In the genomic region with DNA sequence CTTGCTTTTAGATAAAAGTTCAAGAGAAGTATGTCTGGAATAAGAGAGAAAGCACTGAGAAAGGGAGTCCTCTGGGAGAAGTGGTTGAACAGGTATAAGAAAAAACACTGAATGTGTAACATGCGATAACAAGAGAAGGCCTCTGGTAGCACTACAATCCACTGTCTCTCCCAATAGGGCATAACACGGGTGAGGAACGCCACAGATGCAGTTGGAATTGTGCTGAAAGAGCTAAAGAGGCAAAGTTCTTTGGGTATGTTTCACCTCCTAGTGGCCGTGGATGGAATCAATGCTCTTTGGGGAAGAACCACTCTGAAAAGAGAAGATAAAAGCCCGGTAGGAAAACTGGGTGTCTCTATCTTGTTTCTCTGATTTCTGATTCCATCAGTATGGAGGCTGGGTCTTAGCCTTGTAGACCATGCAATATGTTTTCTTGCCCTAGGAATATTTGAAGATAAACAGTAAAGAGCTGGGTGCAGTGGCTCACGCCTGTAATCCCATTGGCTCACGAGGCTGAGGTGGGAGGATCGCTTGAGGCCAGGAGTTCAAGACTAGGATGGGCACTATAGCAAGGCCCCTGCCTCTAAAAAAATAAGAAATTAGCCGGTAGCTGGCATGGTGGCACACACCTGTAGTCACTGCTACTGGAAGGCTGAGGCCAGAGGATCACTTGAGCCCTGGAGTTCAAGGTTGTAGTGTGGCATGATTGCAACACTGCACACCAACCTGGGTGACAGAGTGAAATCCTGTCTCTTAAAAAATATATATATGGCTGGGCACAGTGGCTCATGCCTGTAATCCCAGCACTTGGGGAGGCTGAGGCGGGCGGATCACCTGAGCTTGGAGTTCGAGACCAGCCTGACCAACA, we compare ENCODE assay signal across 8 cellular contexts. TPM values are rescaled to one million over a fixed set of nuclear protein-coding genes. Genes with fewer than 3 reads are reported as not detected.
DNase-seq lines count a peak whose midpoint lies in the region; ATAC-seq, FAIRE-seq and TF ChIP-seq lines count a peak whose summit lies in the region.
"Had no signal": no experiment of that assay in that cellular context is flagged by ENCODE, and none has a peak within 500 bp of the region (broad histone marks: within the 10 kb centered on the region; RNA-seq: fewer than 3 reads in every experiment).

No MANE protein-coding gene starts in this region.

- intact Hi-C loops in MCF 10A (cut with micrococcal nuclease): loop anchor here (10.0 kb wide), 1 partner anchor 256 kb away; no protein-coding TSS in a partner anchor

- BruUV-seq in MCF 10A (replicated peaks; lab: Mats Ljungman, UMichigan): no TSS peak

- no peaks in the 10 kb centered on the region for H3K27me3 Mint-ChIP-seq in MCF 10A (ENCODE audit: insufficient read depth, unreplicated experiment)
- H3K27me3 Mint-ChIP-seq: dendritic cell treated with granulocyte-macrophage colony-stimulating factor and Interleukin-4, amounts not matched to agents 40 ng/mL and 50 ng/mL, for 4 days had no signal

- H3K36me3 ChIP-seq in HUES48 (ENCODE audit: control insufficient read depth, insufficient read depth, low read length) (peaks cover 77% of the 10 kb centered on the region), RWPE2 (ENCODE audit: low read depth) (peaks cover 68% of the 10 kb centered on the region), keratinocyte (ENCODE audit: control insufficient read depth in 2 of 2, extremely low read depth in 1 of 2, insufficient read depth in 2 of 2, low read length in 2 of 2) (peaks cover 20 to 23% of the 10 kb centered on the region in 2 experiments)

- no peaks in the 10 kb centered on the region for H3K4me1 Mint-ChIP-seq in MCF 10A (ENCODE audit: insufficient read depth, unreplicated experiment)

- no peak overlapping the region for H3K4me2 ChIP-seq in keratinocyte (ENCODE audit: control insufficient read depth, extremely low read depth, insufficient read depth, low read depth, low read length)

- H3K27ac ChIP-seq in HUES48 (ENCODE audit: low read depth, low read length) (peak overlapping the region; percentile 47), RWPE2 (ENCODE audit: poor library complexity, severe bottlenecking) (no peak overlapping the region), keratinocyte (ENCODE audit: control insufficient read depth, insufficient read depth, low read length) (no peak overlapping the region)

- H3K9me3 ChIP-seq in HUES48 (ENCODE audit: control insufficient read depth, insufficient read depth, low read length): no peaks in the 10 kb centered on the region
- no peaks in the 10 kb centered on the region for H3K9me3 ChIP-seq in RWPE2 (ENCODE audit: severe bottlenecking)
- no peaks in the 10 kb centered on the region for H3K9me3 ChIP-seq in keratinocyte (ENCODE audit: control insufficient read depth, low read depth, low read length)

- H3K9ac ChIP-seq in HUES48 (ENCODE audit: low read depth, low read length) (no peak overlapping the region), keratinocyte (ENCODE audit: control insufficient read depth, extremely low read depth, insufficient read depth, low read length) (no peak overlapping the region)

- peak overlapping the region; percentile 39 for H3K27ac Mint-ChIP-seq in MCF 10A (ENCODE audit: low read depth, unreplicated experiment)
- H3K27ac Mint-ChIP-seq: dendritic cell treated with granulocyte-macrophage colony-stimulating factor and Interleukin-4, amounts not matched to agents 40 ng/mL and 50 ng/mL, for 4 days had no signal

- peak; percentile 75 for DNase-seq in EH (ENCODE audit: low read depth)
- no peak for DNase-seq in RWPE2 (ENCODE audit: low spot score)
- DNase-seq in MCF 10A (ENCODE audit: unreplicated experiment): peak; percentile 80
- no peak for DNase-seq in keratinocyte (ENCODE audit: low read depth, low spot score)
- DNase-seq in stimulated activated naive CD4-positive, alpha-beta T cell (lab: John Stamatoyannopoulos, UW): peak in 5 of 6 experiments; percentile 3 to 25 (median 11)
- no peak for DNase-seq in NK-92 (lab: John Stamatoyannopoulos, UW; ENCODE audit: unreplicated experiment)

- peak; percentile 62; the same call in 2 of the 3 replicates for ATAC-seq in RWPE2 (ENCODE audit: low read depth)

- TF ChIP-seq CTCF in RWPE2 (IDR thresholded peaks at IDR 0.05; ENCODE audit: poor library complexity, severe bottlenecking) (peak; percentile 63), MCF 10A (IDR thresholded peaks at IDR 0.05; ENCODE audit: unreplicated experiment) (peak; percentile 59), keratinocyte (optimal IDR thresholded peaks at IDR 0.05 in 1 of 3, IDR thresholded peaks at IDR 0.05 in 1 of 3, conservative IDR thresholded peaks at IDR 0.05 in 1 of 3; ENCODE audit: extremely low read depth in 1 of 3, insufficient read depth in 2 of 3, low read length in 3 of 3) (peak; percentile 49 to 75 (median 64))

- no peaks in the 10 kb centered on the region for H3K9me3 Mint-ChIP-seq in MCF 10A (ENCODE audit: unreplicated experiment)
- H3K9me3 Mint-ChIP-seq: dendritic cell treated with granulocyte-macrophage colony-stimulating factor and Interleukin-4, amounts not matched to agents 40 ng/mL and 50 ng/mL, for 4 days had no signal

- no peaks in the 10 kb centered on the region for H3K79me2 ChIP-seq in keratinocyte (ENCODE audit: control insufficient read depth, insufficient read depth, low read length)

- no peak overlapping the region for H2AFZ ChIP-seq in keratinocyte (ENCODE audit: control insufficient read depth, low read length)

- POLR2A ChIA-PET in MCF 10A (lab: Yijun Ruan, JAX): interaction anchor here (0.6 to 1.4 kb wide), 7 partner anchors 12 to 81 kb away, joined by 3 to 10 read pairs (median 3); no protein-coding TSS in a partner anchor

- dilution Hi-C loops in keratinocyte (cut with MboI; ENCODE audit: extremely low pct_ligation_motif_present, low sequenced_read_pairs): no loop called here

- H3K4me3 ChIP-seq in HUES48 (ENCODE audit: low read depth, low read length) (no peak overlapping the region), RWPE2 (ENCODE audit: severe bottlenecking) (no peak overlapping the region), keratinocyte (ENCODE audit: control insufficient read depth in 2 of 3, extremely low read depth in 1 of 3, insufficient read depth in 2 of 3, low read depth in 1 of 3, low read length in 3 of 3) (no peak overlapping the region)

- H3K4me1 ChIP-seq in HUES48 (ENCODE audit: control insufficient read depth, insufficient read depth, low read length) (no peaks in the 10 kb centered on the region), RWPE2 (ENCODE audit: insufficient read depth, poor library complexity, severe bottlenecking) (no peaks in the 10 kb centered on the region), keratinocyte (ENCODE audit: control insufficient read depth, extremely low read depth, insufficient read depth, low read length) (no peaks in the 10 kb centered on the region)

- peak; percentile 81 for FAIRE-seq in keratinocyte (lab: Jason Lieb, UNC)

- H3K27me3 ChIP-seq in HUES48 (ENCODE audit: control insufficient read depth, insufficient read depth, low read length): no peaks in the 10 kb centered on the region
- H3K27me3 ChIP-seq in RWPE2 (ENCODE audit: insufficient read depth, poor library complexity, severe bottlenecking): no peaks in the 10 kb centered on the region
- H3K27me3 ChIP-seq in keratinocyte (ENCODE audit: control insufficient read depth, extremely low read depth, insufficient read depth, low read length): no peaks in the 10 kb centered on the region

- H3K4me3 Mint-ChIP-seq in MCF 10A (ENCODE audit: unreplicated experiment): no peak overlapping the region
- H3K4me3 Mint-ChIP-seq: dendritic cell treated with granulocyte-macrophage colony-stimulating factor and Interleukin-4, amounts not matched to agents 40 ng/mL and 50 ng/mL, for 4 days had no signal

- no peaks in the 10 kb centered on the region for H3K9me1 ChIP-seq in keratinocyte (ENCODE audit: control insufficient read depth, extremely low read depth, insufficient read depth, low read length)

- CTCF ChIA-PET in MCF 10A (lab: Yijun Ruan, JAX): interaction anchor here (0.6 to 1.6 kb wide), 19 partner anchors 8 to 477 kb away, joined by 3 to 20 read pairs (median 4); no protein-coding TSS in a partner anchor

- H3K36me3 Mint-ChIP-seq in MCF 10A (ENCODE audit: insufficient read depth, unreplicated experiment): peaks cover 98% of the 10 kb centered on the region

- no peaks in the 10 kb centered on the region for H4K20me1 ChIP-seq in keratinocyte (ENCODE audit: control insufficient read depth, extremely low read depth, insufficient read depth, low read length)

RNA-seq across cellular contexts. Expression of a gene that starts 40.4 kb away (rescaled TPM):
- total RNA-seq in MCF 10A (2022): 226 and 235 TPM in 2 replicates
- 160 to 210 TPM (median 203 TPM) in 3 replicates for polyA plus RNA-seq in keratinocyte
- 113 TPM for polyA plus RNA-seq in keratinocyte (2011; ENCODE audit: low read depth)
- polyA plus RNA-seq in keratinocyte (2011; cell fraction: cytosol; rRNA removed): 114 and 158 TPM in 2 replicates
- polyA plus RNA-seq in keratinocyte (2011; cell fraction: nucleus; rRNA removed): 195 and 227 TPM in 2 replicates
- 107 and 153 TPM in 2 replicates for polyA plus RNA-seq in keratinocyte (2012; ENCODE audit: low replicate concordance)
- polyA minus RNA-seq in keratinocyte: 81.6 to 167 TPM (median 162 TPM) in 3 replicates
- polyA minus RNA-seq in keratinocyte (2011; cell fraction: cytosol; rRNA and poly(A)+ RNA removed): 102 TPM
- 80.3 and 122 TPM in 2 replicates for polyA minus RNA-seq in keratinocyte (2011; cell fraction: nucleus; rRNA and poly(A)+ RNA removed)

RNA-seq across cellular contexts. Expression of a gene that starts 40.7 kb away (rescaled TPM):
- total RNA-seq in MCF 10A (2022): 78.6 and 88.5 TPM in 2 replicates
- 33.0 to 79.1 TPM (median 45.2 TPM) in 3 replicates for polyA plus RNA-seq in keratinocyte
- polyA plus RNA-seq in keratinocyte (2011; ENCODE audit: low read depth): 115 TPM
- polyA plus RNA-seq in keratinocyte (2011; cell fraction: cytosol; rRNA removed): 31.9 and 43.7 TPM in 2 replicates
- polyA plus RNA-seq in keratinocyte (2011; cell fraction: nucleus; rRNA removed): 49.0 and 54.0 TPM in 2 replicates
- 29.2 and 35.9 TPM in 2 replicates for polyA plus RNA-seq in keratinocyte (2012; ENCODE audit: low replicate concordance)
- polyA minus RNA-seq in keratinocyte: 36.3 to 49.5 TPM (median 40.4 TPM) in 3 replicates
- 23.0 TPM for polyA minus RNA-seq in keratinocyte (2011; cell fraction: cytosol; rRNA and poly(A)+ RNA removed)
- 14.6 and 19.9 TPM in 2 replicates for polyA minus RNA-seq in keratinocyte (2011; cell fraction: nucleus; rRNA and poly(A)+ RNA removed)

Comparison
In these comparisons a context has a peak if more than half of its experiments do, and no peak if none do; other contexts are left out.
1. DNase-seq: peak in EH (single experiment), MCF 10A (single experiment) and stimulated activated naive CD4-positive, alpha-beta T cell (5 of 6); none in RWPE2 (single experiment), keratinocyte (single experiment) and NK-92 (single experiment).
2. Peak in every context shown above with its lines, with median percentiles within 50 percentile points of each other: CTCF ChIP-seq.